ENCODE assay signal across 8 cellular contexts in genomic region chr15:78872155-78872971, GRCh38. TPM values are rescaled to one million over a fixed set of nuclear protein-coding genes. Genes with fewer than 3 reads are reported as not detected.
DNase-seq lines count a peak whose midpoint lies in the region; ATAC-seq and TF ChIP-seq lines count a peak whose summit lies in the region.

Gene MORF4L1 (plus strand): TSS chr15:78872890. CDS start chr15:78873018, 128 bp downstream.

- H3K4me1 Mint-ChIP-seq in activated naive CD8-positive, alpha-beta T cell treated with anti-CD3 and anti-CD28 coated beads, Interleukin-2, amount 10 ng/mL, durations not matched to agents 7 days and 5 days: peaks cover 17% of the 10 kb centered on the region
- H3K4me1 Mint-ChIP-seq in glutamatergic neuron (ENCODE audit: low read depth, unreplicated experiment): peaks cover 17% of the 10 kb centered on the region

- CTCF ChIA-PET in GM10248 (lab: Yijun Ruan, JAX): interaction anchor here (1.0 to 1.8 kb wide), 4 partner anchors 13 to 134 kb away, joined by 4 to 6 read pairs (median 6); no protein-coding TSS in a partner anchor

- H3K4me3 Mint-ChIP-seq in activated naive CD8-positive, alpha-beta T cell treated with anti-CD3 and anti-CD28 coated beads, Interleukin-2, amount 10 ng/mL, durations not matched to agents 7 days and 5 days: peak within 1 kb of the TSS; percentile 92
- H3K4me3 Mint-ChIP-seq in glutamatergic neuron (ENCODE audit: unreplicated experiment): peak within 1 kb of the TSS; percentile 96

- peak within 1 kb of the TSS; percentile 100 for H3K27ac ChIP-seq in osteoblast (ENCODE audit: low read depth, low read length)
- peak within 1 kb of the TSS; percentile 96 for H3K27ac ChIP-seq in temporal lobe (ENCODE audit: low read depth, low read length)

- no peaks in the 10 kb centered on the region for H3K27me3 ChIP-seq in osteoblast (ENCODE audit: insufficient read depth, low read length)

- H2AFZ ChIP-seq in osteoblast (ENCODE audit: low read length): peak within 1 kb of the TSS; percentile 99

- H3K4me1 ChIP-seq in osteoblast (ENCODE audit: insufficient read depth, low read length): peaks cover 28% of the 10 kb centered on the region

- H3K27ac Mint-ChIP-seq in activated naive CD8-positive, alpha-beta T cell treated with anti-CD3 and anti-CD28 coated beads, Interleukin-2, amount 10 ng/mL, durations not matched to agents 7 days and 5 days: peak within 1 kb of the TSS; percentile 99
- H3K27ac Mint-ChIP-seq in glutamatergic neuron (ENCODE audit: unreplicated experiment): peak within 1 kb of the TSS; percentile 100

- no peaks in the 10 kb centered on the region for H3K9me3 ChIP-seq in osteoblast (ENCODE audit: low read depth, low read length)

- no peak for TF ChIP-seq CTCF in GM10248 (IDR thresholded peaks at IDR 0.05; ENCODE audit: control extremely low read depth, extremely low read depth, low read depth, missing control alignments)
- no peak for TF ChIP-seq CTCF in glutamatergic neuron (IDR thresholded peaks at IDR 0.05; ENCODE audit: partially characterized antibody, unreplicated experiment)
- TF ChIP-seq CTCF in osteoblast (IDR thresholded peaks at IDR 0.05; ENCODE audit: extremely low read depth, low read depth, low read length): no peak

- POLR2A ChIA-PET in GM10248 (lab: Yijun Ruan, JAX): interaction anchor here (0.5 to 1.0 kb wide), 4 partner anchors 64 to 608 kb away, joined by 3 to 4 read pairs (median 4); partner anchors contain the start of genes CHRNA5 and DNAJA4
- POLR2A ChIA-PET in activated naive CD8-positive, alpha-beta T cell treated with anti-CD3 and anti-CD28 coated beads, Interleukin-2, amount 10 ng/mL, durations not matched to agents 7 days and 5 days (lab: Charles Lee): interaction anchor here (0.6 to 2.3 kb wide), 5 partner anchors 8 to 332 kb away, joined by 3 to 9 read pairs (median 4); partner anchors contain the start of gene PSMA4

- peaks cover 46% of the 10 kb centered on the region for H3K79me2 ChIP-seq in osteoblast (ENCODE audit: insufficient read depth, low read length)

- H4K20me1 ChIP-seq in osteoblast (ENCODE audit: insufficient read depth, low read length): peaks cover 38% of the 10 kb centered on the region

- no peaks in the 10 kb centered on the region for H3K36me3 Mint-ChIP-seq in activated naive CD8-positive, alpha-beta T cell treated with anti-CD3 and anti-CD28 coated beads, Interleukin-2, amount 10 ng/mL, durations not matched to agents 7 days and 5 days
- no peaks in the 10 kb centered on the region for H3K36me3 Mint-ChIP-seq in glutamatergic neuron (ENCODE audit: unreplicated experiment)

- no peaks in the 10 kb centered on the region for H3K9me3 Mint-ChIP-seq in activated naive CD8-positive, alpha-beta T cell treated with anti-CD3 and anti-CD28 coated beads, Interleukin-2, amount 10 ng/mL, durations not matched to agents 7 days and 5 days
- H3K9me3 Mint-ChIP-seq in glutamatergic neuron (ENCODE audit: unreplicated experiment): peaks cover 26% of the 10 kb centered on the region

- H3K27me3 Mint-ChIP-seq in activated naive CD8-positive, alpha-beta T cell treated with anti-CD3 and anti-CD28 coated beads, Interleukin-2, amount 10 ng/mL, durations not matched to agents 7 days and 5 days: peaks cover 3% of the 10 kb centered on the region
- H3K27me3 Mint-ChIP-seq in glutamatergic neuron (ENCODE audit: unreplicated experiment): peaks cover 23% of the 10 kb centered on the region

- ATAC-seq in HG02798 (IDR thresholded peaks at IDR 0.05; ENCODE audit: poor library complexity, unreplicated experiment): peak; percentile 88
- ATAC-seq in activated naive CD8-positive, alpha-beta T cell treated with anti-CD3 and anti-CD28 coated beads, Interleukin-2, amount 10 ng/mL, durations not matched to agents 7 days and 5 days (ENCODE audit: low read depth): peak; percentile 87

- no peaks in the 10 kb centered on the region for H3K36me3 ChIP-seq in osteoblast (ENCODE audit: insufficient read depth, low read length)

- peak within 1 kb of the TSS; percentile 97 for H3K4me3 ChIP-seq in osteoblast (ENCODE audit: insufficient read depth, low read length)

- DNase-seq in GM10248 (ENCODE audit: extremely low spot score): peak; percentile 95
- DNase-seq in NCI-H1417 treated with DMSO at 0.1 percent for 48 hours (lab: John Stamatoyannopoulos, UW): peak; percentile 75
- DNase-seq in SW 1271 (lab: John Stamatoyannopoulos, UW): peak; percentile 85 to 95
- peak; percentile 98 for DNase-seq in activated naive CD8-positive, alpha-beta T cell treated with anti-CD3 and anti-CD28 coated beads, Interleukin-2, amount 10 ng/mL, durations not matched to agents 7 days and 5 days
- DNase-seq in glutamatergic neuron: peak; percentile 99
- peak; percentile 98 for DNase-seq in osteoblast (ENCODE audit: insufficient read length, low spot score, missing footprints)

- peak within 1 kb of the TSS; percentile 97 for H3K4me2 ChIP-seq in osteoblast (ENCODE audit: insufficient read depth, low read length)

RNA-seq across cellular contexts. Expression of gene MORF4L1, which starts in this region (rescaled TPM):
- 100 to 1,000 TPM; 268 to 276 TPM for total RNA-seq in activated naive CD8-positive, alpha-beta T cell treated with anti-CD3 and anti-CD28 coated beads, Interleukin-2, amount 10 ng/mL, durations not matched to agents 7 days and 5 days
- total RNA-seq in glutamatergic neuron (ENCODE audit: unreplicated experiment): 379 TPM
- total RNA-seq in osteoblast: 446 and 456 TPM in 2 replicates
- 738 TPM for total RNA-seq in temporal lobe

Comparison
In these comparisons a context has a peak if more than half of its experiments do, and no peak if none do; other contexts are left out.
1. Peak in every context shown above with its lines: DNase-seq, ATAC-seq, H3K4me3 ChIP-seq and H3K27ac ChIP-seq.